Comparison of ENCODE assay signal across 8 cellular contexts in genomic region chr17:82023447-82024241, GRCh38. TPM values are rescaled to one million over a fixed set of nuclear protein-coding genes. Genes with fewer than 3 reads are reported as not detected.
DNase-seq lines count a peak whose midpoint lies in the region; ATAC-seq lines count a peak whose summit lies in the region.

No MANE protein-coding gene starts in this region.

- H3K4me1 Mint-ChIP-seq in CD8-positive, alpha-beta memory T cell = peaks cover 17 to 34% (median 21%) of the 10 kb centered on the region in 3 donors
- no peaks in the 10 kb centered on the region for H3K4me1 Mint-ChIP-seq in activated T-helper 17 cell treated with anti-CD3 and anti-CD28 coated beads, Interleukin-2, amount 50 U/mL, for 72 hours
- H3K4me1 Mint-ChIP-seq in stimulated activated effector memory CD8-positive, alpha-beta T cell treated with anti-CD3 and anti-CD28 coated beads, Interleukin-12 subunit alpha, Interleukin-12 subunit beta, amount 100 ng/mL, for 72 hours = peaks cover 35% of the 10 kb centered on the region

- H3K9me3 ChIP-seq in CD8-positive, alpha-beta memory T cell (ENCODE audit: low read length) = no peaks in the 10 kb centered on the region
- no peaks in the 10 kb centered on the region for H3K9me3 ChIP-seq in iPS-15b (ENCODE audit: control insufficient read depth, insufficient read depth, low read length)

- no peaks in the 10 kb centered on the region for H3K9me3 Mint-ChIP-seq in CD8-positive, alpha-beta memory T cell
- H3K9me3 Mint-ChIP-seq in activated T-helper 17 cell treated with anti-CD3 and anti-CD28 coated beads, Interleukin-2, amount 50 U/mL, for 72 hours = no peaks in the 10 kb centered on the region
- no peaks in the 10 kb centered on the region for H3K9me3 Mint-ChIP-seq in stimulated activated effector memory CD8-positive, alpha-beta T cell treated with anti-CD3 and anti-CD28 coated beads, Interleukin-12 subunit alpha, Interleukin-12 subunit beta, amount 100 ng/mL, for 72 hours

- peaks cover 26% of the 10 kb centered on the region for H3K4me1 ChIP-seq in CD8-positive, alpha-beta memory T cell (ENCODE audit: insufficient read depth, low read length)
- H3K4me1 ChIP-seq in iPS-15b (ENCODE audit: control insufficient read depth, insufficient read depth, low read length) = no peaks in the 10 kb centered on the region

- peak overlapping the region; percentile 38 for H3K27ac ChIP-seq in CD8-positive, alpha-beta memory T cell (ENCODE audit: low read depth, low read length)

- peaks cover 3% of the 10 kb centered on the region for H3K36me3 ChIP-seq in CD8-positive, alpha-beta memory T cell (ENCODE audit: insufficient read depth, low read length)
- H3K36me3 ChIP-seq in iPS-15b (ENCODE audit: control insufficient read depth, insufficient read depth, low read length) = peaks cover 17% of the 10 kb centered on the region

- in situ Hi-C loops in KBM-7 (cut with MboI; ENCODE audit: low pct_unique_long_range_greater_than_20kb, low sequenced_read_pairs) = no loop called here

- peaks cover 0 to 2% of the 10 kb centered on the region in 2 donors for H3K27me3 Mint-ChIP-seq in CD8-positive, alpha-beta memory T cell
- no peaks in the 10 kb centered on the region for H3K27me3 Mint-ChIP-seq in activated T-helper 17 cell treated with anti-CD3 and anti-CD28 coated beads, Interleukin-2, amount 50 U/mL, for 72 hours

- CTCF ChIA-PET in CD8-positive, alpha-beta memory T cell (lab: Charles Lee) = interaction anchor here (3.9 to 6.0 kb wide), 2 partner anchors 13 to 62 kb away, joined by 16 to 83 read pairs; partner anchors contain the start of genes DCXR and NOTUM

- H3K9ac ChIP-seq in iPS-15b (ENCODE audit: low read depth, low read length) = peak overlapping the region; percentile 70

- peak overlapping the region in 3 of 8 donors; percentile 33 to 51 (median 50) for H3K27ac Mint-ChIP-seq in CD8-positive, alpha-beta memory T cell
- H3K27ac Mint-ChIP-seq in activated T-helper 17 cell treated with anti-CD3 and anti-CD28 coated beads, Interleukin-2, amount 50 U/mL, for 72 hours = no peak overlapping the region
- peak overlapping the region; percentile 68 for H3K27ac Mint-ChIP-seq in stimulated activated effector memory CD8-positive, alpha-beta T cell treated with anti-CD3 and anti-CD28 coated beads, Interleukin-12 subunit alpha, Interleukin-12 subunit beta, amount 100 ng/mL, for 72 hours

- H3K4me3 Mint-ChIP-seq in CD8-positive, alpha-beta memory T cell = peak overlapping the region; percentile 75 to 93 (median 84)
- H3K4me3 Mint-ChIP-seq in activated T-helper 17 cell treated with anti-CD3 and anti-CD28 coated beads, Interleukin-2, amount 50 U/mL, for 72 hours = peak overlapping the region; percentile 90
- H3K4me3 Mint-ChIP-seq in stimulated activated effector memory CD8-positive, alpha-beta T cell treated with anti-CD3 and anti-CD28 coated beads, Interleukin-12 subunit alpha, Interleukin-12 subunit beta, amount 100 ng/mL, for 72 hours = peak overlapping the region; percentile 79

- H3K27me3 ChIP-seq in CD8-positive, alpha-beta memory T cell (ENCODE audit: insufficient read depth, low read length, poor library complexity, severe bottlenecking) = no peaks in the 10 kb centered on the region
- H3K27me3 ChIP-seq in iPS-15b (ENCODE audit: control insufficient read depth, insufficient read depth, low read length) = no peaks in the 10 kb centered on the region

- DNase-seq in CD8-positive, alpha-beta memory T cell = peak in 2 of 5 donors; percentile 14 to 15
- DNase-seq in KBM-7 (peak; percentile 52), COLO829 (ENCODE audit: low spot score) (no peak)
- DNase-seq in stimulated activated effector memory CD8-positive, alpha-beta T cell treated with anti-CD3 and anti-CD28 coated beads, Interleukin-12 subunit alpha, Interleukin-12 subunit beta, amount 100 ng/mL, for 72 hours (ENCODE audit: low spot score in 2 of 2) = peak in 1 of 2 donors; percentile 72

- POLR2A ChIA-PET in CD8-positive, alpha-beta memory T cell (lab: Charles Lee) = interaction anchor here (1.0 to 2.3 kb wide), 5 partner anchors 14 to 320 kb away, joined by 3 to 10 read pairs (median 6); partner anchors contain the start of genes DCXR, FASN and MRPL12

- H3K4me3 ChIP-seq in CD8-positive, alpha-beta memory T cell (ENCODE audit: low read length) = peak overlapping the region; percentile 64
- H3K4me3 ChIP-seq in iPS-15b (ENCODE audit: low read depth, low read length) = peak overlapping the region; percentile 67

- peaks cover 0 to 3% (median 0%) of the 10 kb centered on the region in 3 donors for H3K36me3 Mint-ChIP-seq in CD8-positive, alpha-beta memory T cell
- H3K36me3 Mint-ChIP-seq in activated T-helper 17 cell treated with anti-CD3 and anti-CD28 coated beads, Interleukin-2, amount 50 U/mL, for 72 hours (ENCODE audit: low read depth) = peaks cover 10% of the 10 kb centered on the region
- peaks cover 24% of the 10 kb centered on the region for H3K36me3 Mint-ChIP-seq in stimulated activated effector memory CD8-positive, alpha-beta T cell treated with anti-CD3 and anti-CD28 coated beads, Interleukin-12 subunit alpha, Interleukin-12 subunit beta, amount 100 ng/mL, for 72 hours

- peak; percentile 1 for ATAC-seq in GM19035 (IDR thresholded peaks at IDR 0.05; ENCODE audit: unreplicated experiment)
- ATAC-seq in activated T-helper 17 cell treated with anti-CD3 and anti-CD28 coated beads, Interleukin-2, amount 50 U/mL, for 72 hours (replicated peaks) = no peak
- peak; percentile 1 for ATAC-seq in stimulated activated effector memory CD8-positive, alpha-beta T cell treated with anti-CD3 and anti-CD28 coated beads, Interleukin-12 subunit alpha, Interleukin-12 subunit beta, amount 100 ng/mL, for 72 hours
- ATAC-seq in HG02981 (IDR thresholded peaks at IDR 0.05; ENCODE audit: unreplicated experiment) = no peak

RNA-seq across cellular contexts. Expression of gene LRRC45, which starts 0.5 kb away (rescaled TPM):
- total RNA-seq in CD8-positive, alpha-beta memory T cell = 10 to 100 TPM; 26.8 to 27.6 TPM
- polyA plus RNA-seq in CD8-positive, alpha-beta memory T cell = 10.1 TPM
- total RNA-seq in activated T-helper 17 cell treated with anti-CD3 and anti-CD28 coated beads, Interleukin-2, amount 50 U/mL, for 72 hours = 10 to 100 TPM; 14.0 to 23.9 TPM

RNA-seq across cellular contexts. Expression of gene CENPX, which starts 1.0 kb away (rescaled TPM):
- total RNA-seq in CD8-positive, alpha-beta memory T cell = 100 to 1,000 TPM; 143 to 158 TPM
- 56.7 TPM for polyA plus RNA-seq in CD8-positive, alpha-beta memory T cell
- 100 to 1,000 TPM in 1 of 2 donors, 10 to 100 TPM in 1; 66.1 to 102 TPM for total RNA-seq in activated T-helper 17 cell treated with anti-CD3 and anti-CD28 coated beads, Interleukin-2, amount 50 U/mL, for 72 hours

RNA-seq across cellular contexts. Expression of gene RAC3, which starts 7.8 kb away (rescaled TPM):
- 1 to 10 TPM; 4.2 to 4.5 TPM for total RNA-seq in CD8-positive, alpha-beta memory T cell
- not detected for polyA plus RNA-seq in CD8-positive, alpha-beta memory T cell
- total RNA-seq in activated T-helper 17 cell treated with anti-CD3 and anti-CD28 coated beads, Interleukin-2, amount 50 U/mL, for 72 hours = 1 to 10 TPM; 6.6 to 7.7 TPM

RNA-seq across cellular contexts. Expression of gene DCXR, which starts 13.9 kb away (rescaled TPM):
- 100 to 1,000 TPM; 117 to 127 TPM for total RNA-seq in CD8-positive, alpha-beta memory T cell
- polyA plus RNA-seq in CD8-positive, alpha-beta memory T cell = 108 TPM
- 10 to 100 TPM; 63.1 to 91.0 TPM for total RNA-seq in activated T-helper 17 cell treated with anti-CD3 and anti-CD28 coated beads, Interleukin-2, amount 50 U/mL, for 72 hours

RNA-seq across cellular contexts. Expression of gene RFNG, which starts 28.0 kb away (rescaled TPM):
- total RNA-seq in CD8-positive, alpha-beta memory T cell = 10 to 100 TPM; 18.1 to 19.4 TPM
- polyA plus RNA-seq in CD8-positive, alpha-beta memory T cell = 7.3 TPM
- 10 to 100 TPM; 21.1 to 25.2 TPM for total RNA-seq in activated T-helper 17 cell treated with anti-CD3 and anti-CD28 coated beads, Interleukin-2, amount 50 U/mL, for 72 hours

Comparison
In these comparisons a context has a peak if more than half of its experiments do, and no peak if none do; other contexts are left out.
1. ATAC-seq: peak in GM19035 (single experiment) and stimulated activated effector memory CD8-positive, alpha-beta T cell treated with anti-CD3 and anti-CD28 coated beads, Interleukin-12 subunit alpha, Interleukin-12 subunit beta, amount 100 ng/mL, for 72 hours (single experiment); none in activated T-helper 17 cell treated with anti-CD3 and anti-CD28 coated beads, Interleukin-2, amount 50 U/mL, for 72 hours (single experiment) and HG02981 (single experiment).
2. Peak in every context shown above with its lines, with median percentiles within 50 percentile points of each other: H3K4me3 Mint-ChIP-seq.